Comparison of ENCODE assay signal across 9 cellular contexts in genomic region chr20:62624325-62624690, GRCh38. TPM values are rescaled to one million over a fixed set of nuclear protein-coding genes. Genes with fewer than 3 reads are reported as not detected.
DNase-seq lines count a peak whose midpoint lies in the region; ATAC-seq, FAIRE-seq and TF ChIP-seq lines count a peak whose summit lies in the region.
"Had no signal": no experiment of that assay in that cellular context is flagged by ENCODE, and none has a peak within 500 bp of the region (broad histone marks: within the 10 kb centered on the region; RNA-seq: fewer than 3 reads in every experiment).

No MANE protein-coding gene starts in this region.

- H3K4me3 ChIP-seq in brain microvascular endothelial cell (ENCODE audit: low read depth, low read length), result no peak overlapping the region

- H3K4me1 Mint-ChIP-seq in CD14-positive monocyte (peaks cover 43% of the 10 kb centered on the region), mesothelial cell of epicardium (peaks cover 37% of the 10 kb centered on the region)
- peaks cover 46% of the 10 kb centered on the region for H3K4me1 Mint-ChIP-seq in activated naive CD8-positive, alpha-beta T cell treated with anti-CD3 and anti-CD28 coated beads, Interleukin-2, amount 50 U/mL, for 24 hours

- peak overlapping the region; percentile 67 to 82 for H3K4me3 Mint-ChIP-seq in CD14-positive monocyte
- no peak overlapping the region for H3K4me3 Mint-ChIP-seq in activated naive CD8-positive, alpha-beta T cell treated with anti-CD3 and anti-CD28 coated beads, Interleukin-2, amount 50 U/mL, for 24 hours
- no peak overlapping the region for H3K4me3 Mint-ChIP-seq in mesothelial cell of epicardium

- TF ChIP-seq CTCF in CD14-positive monocyte (IDR thresholded peaks at IDR 0.05) (peak; percentile 25), mesothelial cell of epicardium (IDR thresholded peaks at IDR 0.05; ENCODE audit: unreplicated experiment) (no peak), brain microvascular endothelial cell (IDR thresholded peaks at IDR 0.05; ENCODE audit: low read depth, low read length, missing control alignments) (no peak)

- TF ChIP-seq POLR2A in H54 (IDR thresholded peaks at IDR 0.05; ENCODE audit: low read depth, low read length), result no peak

- H3K27ac Mint-ChIP-seq in CD14-positive monocyte (peak overlapping the region; percentile 93 to 98 (median 95)), mesothelial cell of epicardium (peak overlapping the region; percentile 98)
- H3K27ac Mint-ChIP-seq in activated naive CD8-positive, alpha-beta T cell treated with anti-CD3 and anti-CD28 coated beads, Interleukin-2, amount 50 U/mL, for 24 hours, result no peak overlapping the region

- H3K36me3 ChIP-seq in brain microvascular endothelial cell (replicated peaks), result no peaks in the 10 kb centered on the region

- in situ Hi-C loops in brain microvascular endothelial cell (cut with HindIII; ENCODE audit: low pct_ligation_motif_present, low sequenced_read_pairs), result no loop called here

- H3K27me3 Mint-ChIP-seq in CD14-positive monocyte (ENCODE audit: low read depth in 3 of 3) (peaks cover under 1 to 3% (median 2%) of the 10 kb centered on the region in 3 donors), mesothelial cell of epicardium (ENCODE audit: low read depth) (no peaks in the 10 kb centered on the region)
- no peaks in the 10 kb centered on the region for H3K27me3 Mint-ChIP-seq in activated naive CD8-positive, alpha-beta T cell treated with anti-CD3 and anti-CD28 coated beads, Interleukin-2, amount 50 U/mL, for 24 hours

- no peak overlapping the region for H3K27ac ChIP-seq in brain microvascular endothelial cell

- no peaks in the 10 kb centered on the region for H3K27me3 ChIP-seq in brain microvascular endothelial cell (replicated peaks)

- no peak for FAIRE-seq in H54 (lab: Jason Lieb, UNC)
- FAIRE-seq: GM18507 had no signal

- H3K9me3 Mint-ChIP-seq in CD14-positive monocyte, result no peaks in the 10 kb centered on the region
- H3K9me3 Mint-ChIP-seq in activated naive CD8-positive, alpha-beta T cell treated with anti-CD3 and anti-CD28 coated beads, Interleukin-2, amount 50 U/mL, for 24 hours, result no peaks in the 10 kb centered on the region
- no peaks in the 10 kb centered on the region for H3K9me3 Mint-ChIP-seq in mesothelial cell of epicardium

- peak; percentile 29 for ATAC-seq in GM19328 (IDR thresholded peaks at IDR 0.05; ENCODE audit: unreplicated experiment)
- ATAC-seq in HG03342 (IDR thresholded peaks at IDR 0.05; ENCODE audit: unreplicated experiment), result peak; percentile 37
- ATAC-seq in activated naive CD8-positive, alpha-beta T cell treated with anti-CD3 and anti-CD28 coated beads, Interleukin-2, amount 50 U/mL, for 24 hours, result no peak

- DNase-seq in CD14-positive monocyte (ENCODE audit: low spot score) (no peak), mesothelial cell of epicardium (ENCODE audit: low spot score in 2 of 2, unreplicated experiment in 2 of 2) (no peak), NCI-H1694 (lab: John Stamatoyannopoulos, UW) (no peak), brain microvascular endothelial cell (no peak), H54 (ENCODE audit: insufficient read length, low spot score) (no peak)
- peak; percentile 21 for DNase-seq in activated naive CD8-positive, alpha-beta T cell treated with anti-CD3 and anti-CD28 coated beads, Interleukin-2, amount 50 U/mL, for 24 hours

- H3K36me3 Mint-ChIP-seq in CD14-positive monocyte, result peaks cover 0 to 2% of the 10 kb centered on the region in 2 donors
- H3K36me3 Mint-ChIP-seq in activated naive CD8-positive, alpha-beta T cell treated with anti-CD3 and anti-CD28 coated beads, Interleukin-2, amount 50 U/mL, for 24 hours (ENCODE audit: low read depth), result no peaks in the 10 kb centered on the region
- H3K36me3 Mint-ChIP-seq in mesothelial cell of epicardium, result no peaks in the 10 kb centered on the region

- intact Hi-C loops in CD14-positive monocyte (cut with micrococcal nuclease), result loop anchor here (1.0 to 5.0 kb wide), 4 partner anchors 21 to 168 kb away; no protein-coding TSS in a partner anchor

RNA-seq across cellular contexts. Expression of gene SLCO4A1, which starts 18.0 kb away (rescaled TPM):
- polyA plus RNA-seq in CD14-positive monocyte, result under 1 TPM; 0.26 to 0.42 TPM
- 3.7 to 4.5 TPM (median 4.3 TPM) in 3 replicates for total RNA-seq in mesothelial cell of epicardium

Comparison
In these comparisons a context has a peak if more than half of its experiments do, and no peak if none do; other contexts are left out.
1. H3K4me3 Mint-ChIP-seq: peak in CD14-positive monocyte (2 of 2); none in activated naive CD8-positive, alpha-beta T cell treated with anti-CD3 and anti-CD28 coated beads, Interleukin-2, amount 50 U/mL, for 24 hours (single experiment) and mesothelial cell of epicardium (single experiment).